ENCODE assay signal across 1 cellular context in the genomic region with DNA sequence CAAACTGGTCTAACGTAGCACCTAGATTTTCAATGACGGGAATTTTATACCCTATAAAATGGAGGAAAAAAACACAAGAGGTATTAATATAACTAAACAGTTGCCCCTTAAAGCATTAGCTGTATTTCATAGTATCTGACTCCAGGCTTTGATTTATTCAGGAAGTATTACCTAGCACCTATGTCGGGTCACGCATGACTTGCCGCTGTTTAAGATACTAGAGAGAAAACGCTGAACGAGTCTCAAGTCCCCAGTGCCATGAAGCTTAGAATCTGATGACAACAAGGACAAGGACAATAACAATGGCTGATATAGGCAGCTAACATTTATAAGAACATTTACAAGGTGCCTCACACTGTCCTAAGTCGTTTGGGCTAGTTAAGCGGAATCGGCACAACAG.
TF ChIP-seq lines count a peak whose summit lies in the region.

No MANE protein-coding gene starts in this region.

TF ChIP-seq in HCT116, 20 proteins besides CTCF, POLR2A, EP300 and RAD21 (continued from another document):
- TF ChIP-seq, protein P1, sequence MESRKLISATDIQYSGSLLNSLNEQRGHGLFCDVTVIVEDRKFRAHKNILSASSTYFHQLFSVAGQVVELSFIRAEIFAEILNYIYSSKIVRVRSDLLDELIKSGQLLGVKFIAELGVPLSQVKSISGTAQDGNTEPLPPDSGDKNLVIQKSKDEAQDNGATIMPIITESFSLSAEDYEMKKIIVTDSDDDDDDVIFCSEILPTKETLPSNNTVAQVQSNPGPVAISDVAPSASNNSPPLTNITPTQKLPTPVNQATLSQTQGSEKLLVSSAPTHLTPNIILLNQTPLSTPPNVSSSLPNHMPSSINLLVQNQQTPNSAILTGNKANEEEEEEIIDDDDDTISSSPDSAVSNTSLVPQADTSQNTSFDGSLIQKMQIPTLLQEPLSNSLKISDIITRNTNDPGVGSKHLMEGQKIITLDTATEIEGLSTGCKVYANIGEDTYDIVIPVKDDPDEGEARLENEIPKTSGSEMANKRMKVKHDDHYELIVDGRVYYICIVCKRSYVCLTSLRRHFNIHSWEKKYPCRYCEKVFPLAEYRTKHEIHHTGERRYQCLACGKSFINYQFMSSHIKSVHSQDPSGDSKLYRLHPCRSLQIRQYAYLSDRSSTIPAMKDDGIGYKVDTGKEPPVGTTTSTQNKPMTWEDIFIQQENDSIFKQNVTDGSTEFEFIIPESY (IDR thresholded peaks at IDR 0.05; ENCODE audit: extremely low read depth, insufficient replicate concordance, low read length), result no peak
- TF ChIP-seq SIN3A (IDR thresholded peaks at IDR 0.05; ENCODE audit: low read depth) (no peak), ZFX (IDR thresholded peaks at IDR 0.05) (no peak), EZH2 (IDR thresholded peaks at IDR 0.05) (no peak), CEBPB (IDR thresholded peaks at IDR 0.05; ENCODE audit: low read depth) (no peak), YY1 (IDR thresholded peaks at IDR 0.05; ENCODE audit: extremely low read depth, insufficient replicate concordance, low read depth, low read length) (no peak)
